ENCODE assay signal across 19 cellular contexts in genomic region chr2:169736902-169737301, GRCh38. TPM values are rescaled to one million over a fixed set of nuclear protein-coding genes. Genes with fewer than 3 reads are reported as not detected.
DNase-seq lines count a peak whose midpoint lies in the region; ATAC-seq, FAIRE-seq and TF ChIP-seq lines count a peak whose summit lies in the region.
"Had no signal": no experiment of that assay in that cellular context is flagged by ENCODE, and none has a peak within 500 bp of the region (broad histone marks: within the 10 kb centered on the region; RNA-seq: fewer than 3 reads in every experiment).

No MANE protein-coding gene starts in this region.

- H3K36me3 Mint-ChIP-seq in activated naive CD4-positive, alpha-beta T cell treated with anti-CD3 and anti-CD28 coated beads, Interleukin-2, amount 10 ng/mL, durations not matched to agents 7 days and 5 days: peaks cover 2% of the 10 kb centered on the region
- peaks cover 14% of the 10 kb centered on the region for H3K36me3 Mint-ChIP-seq in stimulated activated effector memory CD8-positive, alpha-beta T cell treated with anti-CD3 and anti-CD28 coated beads, Interleukin-12 subunit alpha, Interleukin-12 subunit beta, amount 100 ng/mL, for 72 hours

- TF ChIP-seq CTCF in DOHH2 (IDR thresholded peaks at IDR 0.05; ENCODE audit: low read depth, low read length, poor library complexity, severe bottlenecking): no peak
- TF ChIP-seq CTCF in endothelial cell of umbilical vein (IDR thresholded peaks at IDR 0.05; ENCODE audit: extremely low read depth in 1 of 2, insufficient read depth in 1 of 2, low read depth in 1 of 2, low read length in 2 of 2): no peak
- TF ChIP-seq CTCF in neural cell (IDR thresholded peaks at IDR 0.05; ENCODE audit: poor library complexity, severe bottlenecking): no peak
- TF ChIP-seq CTCF in body of pancreas (IDR thresholded peaks at IDR 0.05): no peak

- no peaks in the 10 kb centered on the region for H3K9me2 ChIP-seq in DOHH2 (replicated peaks; ENCODE audit: control insufficient read depth, low read length)
- no peaks in the 10 kb centered on the region for H3K9me2 ChIP-seq in neural cell (ENCODE audit: insufficient read depth, low read length)

- CTCF ChIA-PET in endothelial cell of umbilical vein (lab: Charles Lee): no interaction called here
- CTCF ChIA-PET in activated naive CD4-positive, alpha-beta T cell treated with anti-CD3 and anti-CD28 coated beads, Interleukin-2, amount 10 ng/mL, durations not matched to agents 7 days and 5 days (lab: Charles Lee): no interaction called here

- H3K4me1 ChIP-seq in DOHH2 (ENCODE audit: control insufficient read depth, low read length) (peaks cover 42% of the 10 kb centered on the region), NT2/D1 (ENCODE audit: insufficient read depth, insufficient read length) (peaks cover 6% of the 10 kb centered on the region), endothelial cell of umbilical vein (ENCODE audit: control insufficient read depth, extremely low read depth, insufficient read depth, low read length) (peaks cover 11% of the 10 kb centered on the region), body of pancreas (peaks cover 16% of the 10 kb centered on the region)

- POLR2A ChIA-PET in endothelial cell of umbilical vein (lab: Charles Lee): no interaction called here

- H3K4me3 ChIP-seq in DOHH2 (ENCODE audit: low read length) (peak overlapping the region; percentile 93; the same call in 1 of the 2 replicates), NT2/D1 (ENCODE audit: insufficient read length, low read depth) (no peak overlapping the region), endothelial cell of umbilical vein (replicated peaks in 1 of 3; ENCODE audit: insufficient read depth in 1 of 3, low read depth in 1 of 3, low read length in 3 of 3) (no peak overlapping the region), neural cell (ENCODE audit: low read length) (peak overlapping the region; percentile 73), body of pancreas (no peak overlapping the region)
- H3K4me3 ChIP-seq: right lobe of liver had no signal

- DNase-seq in NT2/D1 (ENCODE audit: low read depth, low spot score) (no peak), endothelial cell of umbilical vein (ENCODE audit: low read depth, low spot score) (peak; percentile 49), NCI-H2171 treated with DMSO at 0.1 percent for 48 hours (lab: John Stamatoyannopoulos, UW) (no peak), body of pancreas (no peak)
- DNase-seq in activated naive CD4-positive, alpha-beta T cell treated with anti-CD3 and anti-CD28 coated beads, Interleukin-2, amount 10 ng/mL, durations not matched to agents 7 days and 5 days: no peak
- DNase-seq in stimulated activated effector memory CD8-positive, alpha-beta T cell treated with anti-CD3 and anti-CD28 coated beads, Interleukin-12 subunit alpha, Interleukin-12 subunit beta, amount 100 ng/mL, for 72 hours (ENCODE audit: low spot score in 2 of 2): no peak
- DNase-seq: activated CD4-positive, alpha-beta T cell treated with anti-CD3 and anti-CD28 coated beads, Interleukin-2, amount 50 U/mL, for 1 hour; activated effector memory CD4-positive, alpha-beta T cell treated with Interleukin-2 at 50 U/mL for 16 hours; DMS79 treated with DMSO at 0.1 percent for 48 hours; right lobe of liver; stimulated activated CD4-positive, alpha-beta T cell treated with anti-CD3 and anti-CD28 coated beads, Interleukin-4, amount 100 ng/mL, for 4 hours; stimulated activated naive CD4-positive, alpha-beta T cell; T-helper 17 cell had no signal

- H3K4me3 Mint-ChIP-seq in activated naive CD4-positive, alpha-beta T cell treated with anti-CD3 and anti-CD28 coated beads, Interleukin-2, amount 10 ng/mL, durations not matched to agents 7 days and 5 days: no peak overlapping the region
- no peak overlapping the region for H3K4me3 Mint-ChIP-seq in stimulated activated effector memory CD8-positive, alpha-beta T cell treated with anti-CD3 and anti-CD28 coated beads, Interleukin-12 subunit alpha, Interleukin-12 subunit beta, amount 100 ng/mL, for 72 hours
- H3K4me3 Mint-ChIP-seq: T-helper 17 cell had no signal

- dilution Hi-C loops in endothelial cell of umbilical vein (cut with MboI; ENCODE audit: extremely low pct_ligation_motif_present, low sequenced_read_pairs): no loop called here

- intact Hi-C loops in endothelial cell of umbilical vein (cut with micrococcal nuclease): no loop called here
- intact Hi-C loops in body of pancreas (cut with DNase I): no loop called here

- peaks cover 3% of the 10 kb centered on the region; the same call in 1 of the 2 replicates for H4K20me1 ChIP-seq in DOHH2 (ENCODE audit: control insufficient read depth, insufficient read depth, low read depth, low read length)
- H4K20me1 ChIP-seq in endothelial cell of umbilical vein (replicated peaks; ENCODE audit: control insufficient read depth, extremely low read depth, insufficient read depth, low read length): no peaks in the 10 kb centered on the region
- no peaks in the 10 kb centered on the region for H4K20me1 ChIP-seq in neural cell (ENCODE audit: insufficient read depth)

- no peak for FAIRE-seq in endothelial cell of umbilical vein (lab: Jason Lieb, UNC)
- FAIRE-seq: bronchial epithelial cell, GM19239 had no signal

- TF ChIP-seq POLR2A in endothelial cell of umbilical vein (IDR thresholded peaks at IDR 0.05; ENCODE audit: low read depth, low read length) (no peak), body of pancreas (IDR thresholded peaks at IDR 0.05) (no peak)

- H3K9me3 ChIP-seq in DOHH2 (ENCODE audit: control insufficient read depth, insufficient read depth, low read length): no peaks in the 10 kb centered on the region
- peaks cover 9% of the 10 kb centered on the region; the same call in 1 of the 2 replicates for H3K9me3 ChIP-seq in NT2/D1 (ENCODE audit: insufficient read depth, low read length)
- H3K9me3 ChIP-seq in endothelial cell of umbilical vein (replicated peaks; ENCODE audit: control insufficient read depth, insufficient read depth, low read length): no peaks in the 10 kb centered on the region
- H3K9me3 ChIP-seq in neural cell (ENCODE audit: low read length): no peaks in the 10 kb centered on the region
- no peaks in the 10 kb centered on the region for H3K9me3 ChIP-seq in body of pancreas
- H3K9me3 ChIP-seq: right lobe of liver had no signal

- peak overlapping the region; percentile 97 for H3K4me2 ChIP-seq in DOHH2 (ENCODE audit: low read length)
- H3K4me2 ChIP-seq in endothelial cell of umbilical vein (ENCODE audit: insufficient read depth, low read length): no peak overlapping the region
- peak overlapping the region; percentile 94 for H3K4me2 ChIP-seq in neural cell (ENCODE audit: low read length)

- H3F3A ChIP-seq in DOHH2 (ENCODE audit: control insufficient read depth, insufficient read depth): peaks cover 7% of the 10 kb centered on the region; the same call in 1 of the 2 replicates
- no peaks in the 10 kb centered on the region for H3F3A ChIP-seq in neural cell (ENCODE audit: insufficient read depth, low read length, poor library complexity, severe bottlenecking)

- H3K9me3 Mint-ChIP-seq in activated naive CD4-positive, alpha-beta T cell treated with anti-CD3 and anti-CD28 coated beads, Interleukin-2, amount 10 ng/mL, durations not matched to agents 7 days and 5 days: peaks cover 5% of the 10 kb centered on the region
- no peaks in the 10 kb centered on the region for H3K9me3 Mint-ChIP-seq in stimulated activated effector memory CD8-positive, alpha-beta T cell treated with anti-CD3 and anti-CD28 coated beads, Interleukin-12 subunit alpha, Interleukin-12 subunit beta, amount 100 ng/mL, for 72 hours

- H3K27ac ChIP-seq in DOHH2 (ENCODE audit: low read depth, low read length): no peak overlapping the region
- H3K27ac ChIP-seq in endothelial cell of umbilical vein (ENCODE audit: insufficient read depth, low read depth, low read length): no peak overlapping the region
- H3K27ac ChIP-seq in neural cell (ENCODE audit: low read length): no peak overlapping the region
- H3K27ac ChIP-seq in body of pancreas: no peak overlapping the region
- H3K27ac ChIP-seq: epithelial cell of prostate, right lobe of liver had no signal

- 83 to 86% methylated on average over 5 of the region's 5 CpGs for WGBS in body of pancreas, 2 donors

- H3K27me3 ChIP-seq in DOHH2 (ENCODE audit: control insufficient read depth, low read length) (0 out of 2 replicates have a peak, but pooled peaks cover 6% of the 10 kb centered on the region), NT2/D1 (ENCODE audit: insufficient read depth, insufficient read length) (peaks cover 3% of the 10 kb centered on the region), endothelial cell of umbilical vein (ENCODE audit: control insufficient read depth in 2 of 2, insufficient read depth in 2 of 2, low read length in 2 of 2) (peaks cover 0 to 1% of the 10 kb centered on the region in 2 experiments), neural cell (ENCODE audit: insufficient read depth, low read depth, low read length) (no peaks in the 10 kb centered on the region), body of pancreas (no peaks in the 10 kb centered on the region)
- H3K27me3 ChIP-seq: right lobe of liver had no signal

- H3K27me3 Mint-ChIP-seq in activated naive CD4-positive, alpha-beta T cell treated with anti-CD3 and anti-CD28 coated beads, Interleukin-2, amount 10 ng/mL, durations not matched to agents 7 days and 5 days: peaks cover 43% of the 10 kb centered on the region

- no peak for TF ChIP-seq RAD21 in neural cell (conservative IDR thresholded peaks at IDR 0.05)

- no peak overlapping the region for H3K27ac Mint-ChIP-seq in activated naive CD4-positive, alpha-beta T cell treated with anti-CD3 and anti-CD28 coated beads, Interleukin-2, amount 10 ng/mL, durations not matched to agents 7 days and 5 days
- H3K27ac Mint-ChIP-seq in stimulated activated effector memory CD8-positive, alpha-beta T cell treated with anti-CD3 and anti-CD28 coated beads, Interleukin-12 subunit alpha, Interleukin-12 subunit beta, amount 100 ng/mL, for 72 hours: no peak overlapping the region
- H3K27ac Mint-ChIP-seq: T-helper 17 cell had no signal

- H3K9me1 ChIP-seq in endothelial cell of umbilical vein (replicated peaks; ENCODE audit: control insufficient read depth, extremely low read depth, insufficient read depth, low read length): no peaks in the 10 kb centered on the region

- H3K36me3 ChIP-seq in DOHH2 (ENCODE audit: control insufficient read depth, low read length) (peaks cover 47% of the 10 kb centered on the region), NT2/D1 (ENCODE audit: insufficient read depth, insufficient read length, low read length) (peaks cover 44% of the 10 kb centered on the region), endothelial cell of umbilical vein (ENCODE audit: control insufficient read depth in 2 of 2, extremely low read depth in 1 of 2, insufficient read depth in 2 of 2, low read length in 2 of 2) (peaks cover 0 to 2% of the 10 kb centered on the region in 2 experiments), neural cell (ENCODE audit: insufficient read depth, low read length) (no peaks in the 10 kb centered on the region), body of pancreas (replicated peaks in 1 of 2; ENCODE audit: insufficient read depth in 1 of 2, low read depth in 2 of 2) (no peaks in the 10 kb centered on the region)
- H3K36me3 ChIP-seq: right lobe of liver had no signal

- no TSS peak for BruUV-seq in endothelial cell of umbilical vein (replicated peaks; lab: Mats Ljungman, UMichigan)

- TF ChIP-seq EP300 in neural cell (conservative IDR thresholded peaks at IDR 0.05; ENCODE audit: poor library complexity, severe bottlenecking): no peak

- H2AFZ ChIP-seq in endothelial cell of umbilical vein (ENCODE audit: low read depth, low read length) (no peak overlapping the region), neural cell (ENCODE audit: low read depth, low read length) (no peak overlapping the region)

- H3K79me2 ChIP-seq in DOHH2 (ENCODE audit: control insufficient read depth, low read length) (peaks cover 49% of the 10 kb centered on the region), endothelial cell of umbilical vein (ENCODE audit: control insufficient read depth, insufficient read depth, low read length) (no peaks in the 10 kb centered on the region), neural cell (replicated peaks; ENCODE audit: insufficient read depth, low read length) (peaks cover 52% of the 10 kb centered on the region)

- H3K4me1 Mint-ChIP-seq in activated naive CD4-positive, alpha-beta T cell treated with anti-CD3 and anti-CD28 coated beads, Interleukin-2, amount 10 ng/mL, durations not matched to agents 7 days and 5 days: peaks cover 36% of the 10 kb centered on the region
- H3K4me1 Mint-ChIP-seq in stimulated activated effector memory CD8-positive, alpha-beta T cell treated with anti-CD3 and anti-CD28 coated beads, Interleukin-12 subunit alpha, Interleukin-12 subunit beta, amount 100 ng/mL, for 72 hours: peaks cover 24% of the 10 kb centered on the region

- no peak for ATAC-seq in stimulated activated effector memory CD8-positive, alpha-beta T cell treated with anti-CD3 and anti-CD28 coated beads, Interleukin-12 subunit alpha, Interleukin-12 subunit beta, amount 100 ng/mL, for 72 hours
- no peak for ATAC-seq in body of pancreas
- ATAC-seq: T-helper 17 cell had no signal

- peak overlapping the region; percentile 16 for H3K9ac ChIP-seq in NT2/D1 (ENCODE audit: insufficient read length, low read depth)
- H3K9ac ChIP-seq in endothelial cell of umbilical vein (replicated peaks; ENCODE audit: extremely low read depth, insufficient read depth, low read length): no peak overlapping the region
- H3K9ac ChIP-seq in neural cell (ENCODE audit: low read length): no peak overlapping the region

RNA-seq across cellular contexts. Expression of gene KLHL23, which starts 3.3 kb away (rescaled TPM):
- total RNA-seq in endothelial cell of umbilical vein (11.2 and 13.4 TPM in 2 replicates), body of pancreas (1 to 10 TPM; 3.6 to 5.4 TPM)
- polyA plus RNA-seq in endothelial cell of umbilical vein (4.0 and 4.4 TPM in 2 replicates), neural cell (75.8 and 87.8 TPM in 2 replicates)
- polyA plus RNA-seq in endothelial cell of umbilical vein (2011; cell fraction: cytosol; rRNA removed): 5.1 and 6.1 TPM in 2 replicates
- polyA plus RNA-seq in endothelial cell of umbilical vein (2011; cell fraction: nucleus; rRNA removed): 6.1 and 7.7 TPM in 2 replicates
- 8.2 and 10.4 TPM in 2 replicates for polyA plus RNA-seq in endothelial cell of umbilical vein (2012)
- polyA minus RNA-seq in endothelial cell of umbilical vein (13.0 and 19.4 TPM in 2 replicates), neural cell (157 and 170 TPM in 2 replicates)
- 11.7 TPM for polyA minus RNA-seq in endothelial cell of umbilical vein (2011; cell fraction: cytosol; rRNA and poly(A)+ RNA removed)
- 15.9 and 16.4 TPM in 2 replicates for polyA minus RNA-seq in endothelial cell of umbilical vein (2011; cell fraction: nucleus; rRNA and poly(A)+ RNA removed)

RNA-seq across cellular contexts. Expression of gene PHOSPHO2, which starts 42.6 kb away (rescaled TPM):
- total RNA-seq in endothelial cell of umbilical vein (2.7 TPM in 2 replicates), body of pancreas (1 to 10 TPM in 1 of 2 donors, under 1 TPM in 1; 0.66 to 6.7 TPM)
- polyA plus RNA-seq in endothelial cell of umbilical vein (0.45 and 0.69 TPM in 2 replicates), neural cell (15.0 and 25.4 TPM in 2 replicates)
- polyA plus RNA-seq in endothelial cell of umbilical vein (2011; cell fraction: cytosol; rRNA removed): 1.0 and 1.1 TPM in 2 replicates
- 2.1 and 2.6 TPM in 2 replicates for polyA plus RNA-seq in endothelial cell of umbilical vein (2011; cell fraction: nucleus; rRNA removed)
- polyA plus RNA-seq in endothelial cell of umbilical vein (2012): 1.6 and 2.1 TPM in 2 replicates
- polyA minus RNA-seq in endothelial cell of umbilical vein (0.55 and 0.66 TPM in 2 replicates), neural cell (22.2 and 26.8 TPM in 2 replicates)
- 3.1 TPM for polyA minus RNA-seq in endothelial cell of umbilical vein (2011; cell fraction: cytosol; rRNA and poly(A)+ RNA removed)
- 2.6 and 3.1 TPM in 2 replicates for polyA minus RNA-seq in endothelial cell of umbilical vein (2011; cell fraction: nucleus; rRNA and poly(A)+ RNA removed)

RNA-seq across cellular contexts. Expression of gene CFAP210, which starts 42.7 kb away (rescaled TPM):
- total RNA-seq in endothelial cell of umbilical vein: not detected in 2 replicates
- polyA plus RNA-seq in endothelial cell of umbilical vein: not detected in 2 replicates
- polyA plus RNA-seq in endothelial cell of umbilical vein (2011; cell fraction: cytosol; rRNA removed): not detected in 2 replicates
- polyA plus RNA-seq in endothelial cell of umbilical vein (2011; cell fraction: nucleus; rRNA removed): not detected in 2 replicates
- polyA plus RNA-seq in endothelial cell of umbilical vein (2012): not detected in 2 replicates
- polyA minus RNA-seq in endothelial cell of umbilical vein: not detected in 2 replicates
- polyA minus RNA-seq in endothelial cell of umbilical vein (2011; cell fraction: cytosol; rRNA and poly(A)+ RNA removed): not detected
- not detected in 2 replicates for polyA minus RNA-seq in endothelial cell of umbilical vein (2011; cell fraction: nucleus; rRNA and poly(A)+ RNA removed)
- 0.20 and 1.7 TPM in 2 replicates for polyA plus RNA-seq in neural cell
- 0.97 and 2.7 TPM in 2 replicates for polyA minus RNA-seq in neural cell
- total RNA-seq in body of pancreas: not detected
- total RNA-seq: bronchial epithelial cell, M059J had no signal

Comparison
In these comparisons a context has a peak if more than half of its experiments do, and no peak if none do; other contexts are left out.
1. H3K4me3 ChIP-seq: peak in DOHH2 (single experiment) and neural cell (single experiment); none in NT2/D1 (single experiment), endothelial cell of umbilical vein (0 of 3) and body of pancreas (0 of 2).